In the genomic region with DNA sequence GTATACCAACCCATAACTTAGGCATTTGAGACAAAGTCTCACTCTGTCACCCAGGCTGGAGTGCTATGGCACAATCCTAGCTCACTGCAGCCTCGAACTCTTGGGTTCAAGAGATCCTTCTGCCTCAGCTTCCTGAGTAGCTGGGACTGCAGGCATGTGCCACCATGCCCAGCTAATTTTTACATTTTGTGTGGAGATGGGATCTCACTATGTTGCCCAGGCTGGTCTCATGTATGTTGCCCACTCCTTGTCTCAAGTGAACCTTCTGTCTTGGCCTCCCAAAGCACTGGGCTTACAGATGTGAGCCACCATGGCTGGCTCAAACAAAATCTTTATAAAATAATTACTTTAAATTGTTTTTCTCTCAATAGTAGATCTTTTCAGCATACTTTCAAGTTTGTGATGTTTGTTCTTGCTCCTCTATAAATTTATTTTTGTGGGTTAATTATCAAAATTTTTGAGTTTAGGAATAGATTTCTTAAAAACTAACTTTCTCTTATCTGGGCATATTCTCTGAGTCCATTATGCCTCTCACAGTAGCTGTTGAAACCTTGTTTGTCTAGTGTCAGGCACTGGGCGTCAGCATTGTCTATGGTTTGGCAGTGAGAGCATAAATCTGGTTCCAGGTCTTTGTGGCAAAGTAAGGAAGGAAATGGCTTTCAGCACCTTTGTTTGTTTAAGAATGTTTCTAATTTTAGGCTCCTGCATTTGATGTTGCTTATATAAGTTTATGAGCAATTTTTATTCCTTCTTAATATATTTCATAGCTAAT, we compare ENCODE assay signal across 8 cellular contexts. TPM values are rescaled to one million over a fixed set of nuclear protein-coding genes. Genes with fewer than 3 reads are reported as not detected.
DNase-seq lines count a peak whose midpoint lies in the region; TF ChIP-seq lines count a peak whose summit lies in the region.

No MANE protein-coding gene starts in this region.

- H3K36me3 ChIP-seq in OCI-LY3 (replicated peaks; ENCODE audit: low read depth, low read length): peaks cover 7% of the 10 kb centered on the region
- no peaks in the 10 kb centered on the region for H3K36me3 ChIP-seq in vagina

- no peak for TF ChIP-seq POLR2A in vagina (IDR thresholded peaks at IDR 0.05)

- H3K4me2 ChIP-seq in OCI-LY3 (ENCODE audit: low read length): no peak overlapping the region

- no peaks in the 10 kb centered on the region for H3K27me3 ChIP-seq in OCI-LY3 (ENCODE audit: low read depth, low read length)
- no peaks in the 10 kb centered on the region for H3K27me3 ChIP-seq in vagina

- H3K4me3 ChIP-seq in AG10803 (ENCODE audit: low read length) (no peak overlapping the region), OCI-LY3 (ENCODE audit: low read length) (no peak overlapping the region), vagina (no peak overlapping the region)

- H2AFZ ChIP-seq in OCI-LY3 (ENCODE audit: low read depth, low read length): no peak overlapping the region

- no peak overlapping the region for H3K9ac ChIP-seq in OCI-LY3 (ENCODE audit: low read length)

- H3K79me2 ChIP-seq in OCI-LY3 (ENCODE audit: low read length): peaks cover 4% of the 10 kb centered on the region; the same call in 1 of the 2 replicates

- TF ChIP-seq CTCF in AG10803 (conservative IDR thresholded peaks at IDR 0.05; ENCODE audit: low read length) (peak; percentile 65), OCI-LY3 (IDR thresholded peaks at IDR 0.05; ENCODE audit: low read depth, low read length) (peak; percentile 17; the same call in 1 of the 2 replicates), vagina (IDR thresholded peaks at IDR 0.05) (no peak)

- no peaks in the 10 kb centered on the region for H4K20me1 ChIP-seq in OCI-LY3 (ENCODE audit: insufficient read depth, low read length)

- H3K4me1 ChIP-seq in OCI-LY3 (ENCODE audit: low read length) (no peaks in the 10 kb centered on the region), vagina (no peaks in the 10 kb centered on the region)

- H3K27ac ChIP-seq in OCI-LY3 (ENCODE audit: low read length) (no peak overlapping the region), vagina (no peak overlapping the region)

- H3K9me3 ChIP-seq in OCI-LY3 (ENCODE audit: insufficient read depth, low read length) (no peaks in the 10 kb centered on the region), vagina (no peaks in the 10 kb centered on the region)

- peak; percentile 82 for DNase-seq in AG10803 (ENCODE audit: low read depth)
- DNase-seq in GM19238 (ENCODE audit: insufficient read length, low spot score): peak; percentile 4
- peak; percentile 59 for DNase-seq in central memory CD4-positive, alpha-beta T cell
- DNase-seq in myocyte (ENCODE audit: low read depth): peak; percentile 64
- DNase-seq in KG1 (lab: John Stamatoyannopoulos, UW): no peak
- DNase-seq in OCI-M1 (lab: John Stamatoyannopoulos, UW): no peak
- DNase-seq in vagina (ENCODE audit: extremely low spot score in 2 of 2): no peak

- intact Hi-C loops in vagina (cut with DNase I): no loop called here

RNA-seq across cellular contexts. Expression of a gene that starts 38.7 kb away (rescaled TPM):
- total RNA-seq in myocyte: 26.3 and 31.1 TPM in 2 replicates
- polyA plus RNA-seq in myocyte (2012): 18.7 TPM
- 6.6 TPM for total RNA-seq in vagina

RNA-seq across cellular contexts. Expression of a gene that starts 38.8 kb away (rescaled TPM):
- total RNA-seq in myocyte (8.7 and 24.7 TPM in 2 replicates), vagina (6.4 TPM)
- 7.0 TPM for polyA plus RNA-seq in myocyte (2012)

Comparison
In these comparisons a context has a peak if more than half of its experiments do, and no peak if none do; other contexts are left out.
1. DNase-seq: peak in AG10803 (single experiment), GM19238 (single experiment), central memory CD4-positive, alpha-beta T cell (single experiment) and myocyte (single experiment); none in KG1 (single experiment), OCI-M1 (single experiment) and vagina (0 of 2).
2. CTCF ChIP-seq: peak in AG10803 (single experiment) and OCI-LY3 (single experiment); none in vagina (0 of 3).